ENCODE assay signal across 1 cellular context in the genomic region with DNA sequence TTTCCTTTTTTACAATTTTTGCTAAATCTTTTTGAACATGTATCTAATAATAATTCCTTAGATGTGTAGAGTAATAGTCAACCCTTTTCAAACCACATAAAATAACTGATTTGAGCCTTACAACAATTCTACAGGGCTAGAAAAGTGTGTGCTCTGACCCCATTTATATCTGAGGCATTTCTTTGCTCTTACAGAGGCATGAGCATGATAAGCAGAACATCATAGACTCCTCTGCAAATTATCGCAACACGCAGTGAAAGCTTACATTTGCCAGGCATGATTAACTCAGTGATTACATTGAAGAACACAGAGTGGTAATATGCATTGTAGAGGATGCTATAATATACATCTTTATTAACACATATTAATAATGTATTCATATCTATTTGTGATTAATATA.
TF ChIP-seq lines count a peak whose summit lies in the region.

No MANE protein-coding gene starts in this region.

TF ChIP-seq in IMR-90, 13 proteins besides CTCF, POLR2A, EP300 and RAD21 (continued from another document):
- no peak for TF ChIP-seq MAFK (IDR thresholded peaks at IDR 0.05; ENCODE audit: low read depth, low read length)
- TF ChIP-seq, protein P1, sequence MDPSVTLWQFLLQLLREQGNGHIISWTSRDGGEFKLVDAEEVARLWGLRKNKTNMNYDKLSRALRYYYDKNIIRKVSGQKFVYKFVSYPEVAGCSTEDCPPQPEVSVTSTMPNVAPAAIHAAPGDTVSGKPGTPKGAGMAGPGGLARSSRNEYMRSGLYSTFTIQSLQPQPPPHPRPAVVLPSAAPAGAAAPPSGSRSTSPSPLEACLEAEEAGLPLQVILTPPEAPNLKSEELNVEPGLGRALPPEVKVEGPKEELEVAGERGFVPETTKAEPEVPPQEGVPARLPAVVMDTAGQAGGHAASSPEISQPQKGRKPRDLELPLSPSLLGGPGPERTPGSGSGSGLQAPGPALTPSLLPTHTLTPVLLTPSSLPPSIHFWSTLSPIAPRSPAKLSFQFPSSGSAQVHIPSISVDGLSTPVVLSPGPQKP (IDR thresholded peaks at IDR 0.05; ENCODE audit: borderline replicate concordance, low read depth, low read length) = no peak
